In genomic region chr6:28772480-28773381, GRCh38 we compare ENCODE assay signal across 14 cellular contexts.
DNase-seq lines count a peak whose midpoint lies in the region; ATAC-seq and TF ChIP-seq lines count a peak whose summit lies in the region.
"Had no signal": no experiment of that assay in that cellular context is flagged by ENCODE, and none has a peak within 500 bp of the region (broad histone marks: within the 10 kb centered on the region; RNA-seq: fewer than 3 reads in every experiment).

No MANE protein-coding gene starts in this region.

- H3K4me1 ChIP-seq in HEK293 (ENCODE audit: control insufficient read depth, insufficient read depth, low read length) (peaks cover 19% of the 10 kb centered on the region), NT2/D1 (ENCODE audit: insufficient read depth, insufficient read length) (peaks cover 3% of the 10 kb centered on the region), upper lobe of right lung (no peaks in the 10 kb centered on the region)
- H3K4me1 ChIP-seq: prostate gland had no signal

- H3K4me3 ChIP-seq in HEK293 (ENCODE audit: low read depth, low read length) (no peak overlapping the region), NT2/D1 (ENCODE audit: insufficient read length, low read depth) (peak overlapping the region; percentile 28), upper lobe of right lung (no peak overlapping the region)
- H3K4me3 ChIP-seq: prostate gland had no signal

- H3K4me1 Mint-ChIP-seq in effector memory CD8-positive, alpha-beta T cell (ENCODE audit: low read depth in 2 of 2), result peaks cover 5 to 6% of the 10 kb centered on the region in 2 donors
- H3K4me1 Mint-ChIP-seq in nephron progenitor cell (peaks cover 93% of the 10 kb centered on the region), osteocyte (ENCODE audit: unreplicated experiment) (peaks cover 3% of the 10 kb centered on the region)

- H3K27me3 ChIP-seq in NT2/D1 (ENCODE audit: insufficient read depth, insufficient read length), result peaks cover 88% of the 10 kb centered on the region
- H3K27me3 ChIP-seq in upper lobe of right lung, result peaks cover 98% of the 10 kb centered on the region

- peak overlapping the region; percentile 6 to 30 for H3K4me3 Mint-ChIP-seq in effector memory CD8-positive, alpha-beta T cell
- H3K4me3 Mint-ChIP-seq in nephron progenitor cell (peak overlapping the region; percentile 92), osteocyte (ENCODE audit: unreplicated experiment) (no peak overlapping the region)

- peak overlapping the region in 1 of 2 donors; percentile 71 for H3K27ac Mint-ChIP-seq in effector memory CD8-positive, alpha-beta T cell
- H3K27ac Mint-ChIP-seq in nephron progenitor cell (peak overlapping the region; percentile 97), osteocyte (ENCODE audit: unreplicated experiment) (no peak overlapping the region)

- POLR2A ChIA-PET in HEK293 (lab: Yijun Ruan, JAX), result interaction anchor here (0.6 to 2.6 kb wide), 2 partner anchors 10 to 22 kb away, joined by 3 to 6 read pairs; no protein-coding TSS in a partner anchor

- no peak for ATAC-seq in effector memory CD8-positive, alpha-beta T cell (replicated peaks)
- ATAC-seq in upper lobe of right lung, result no peak
- ATAC-seq: left ventricle myocardium superior had no signal

- H3K27ac ChIP-seq in HEK293 (ENCODE audit: extremely low read depth, low read depth, low read length) (peak overlapping the region; percentile 1; the same call in 1 of the 2 replicates), upper lobe of right lung (no peak overlapping the region)
- H3K27ac ChIP-seq: prostate gland had no signal

- peaks cover 96 to 100% of the 10 kb centered on the region in 2 donors for H3K27me3 Mint-ChIP-seq in effector memory CD8-positive, alpha-beta T cell
- H3K27me3 Mint-ChIP-seq in nephron progenitor cell (ENCODE audit: low read depth, poor library complexity) (peaks cover 45% of the 10 kb centered on the region), osteocyte (ENCODE audit: unreplicated experiment) (peaks cover 84% of the 10 kb centered on the region)

- DNase-seq in NT2/D1 (ENCODE audit: low read depth, low spot score), result no peak
- no peak for DNase-seq in effector memory CD8-positive, alpha-beta T cell
- DNase-seq in nephron progenitor cell, result peak; percentile 41
- DNase-seq in HCEC 1CT, result no peak
- DNase-seq in osteocyte (ENCODE audit: extremely low spot score, unreplicated experiment), result no peak
- no peak for DNase-seq in upper lobe of right lung
- DNase-seq: amygdala; effector CD8-positive, alpha-beta T cell; left ventricle myocardium superior; NCI-H1436; NCI-H748 treated with DMSO at 0.1 percent for 48 hours; stimulated activated CD4-positive, alpha-beta T cell treated with anti-CD3 and anti-CD28 coated beads, Interleukin-4, amount 100 ng/mL, for 1 hour had no signal

- TF ChIP-seq CTCF in HEK293 (tag by site-specific recombination; IDR thresholded peaks at IDR 0.05) (no peak), nephron progenitor cell (IDR thresholded peaks at IDR 0.05) (no peak), osteocyte (IDR thresholded peaks at IDR 0.05) (no peak), upper lobe of right lung (IDR thresholded peaks at IDR 0.05) (no peak)

- H3K36me3 Mint-ChIP-seq in effector memory CD8-positive, alpha-beta T cell (ENCODE audit: insufficient read depth), result peaks cover 27% of the 10 kb centered on the region
- H3K36me3 Mint-ChIP-seq in nephron progenitor cell (ENCODE audit: low read depth), result no peaks in the 10 kb centered on the region
- no peaks in the 10 kb centered on the region for H3K36me3 Mint-ChIP-seq in osteocyte (ENCODE audit: unreplicated experiment)

- H3K9ac ChIP-seq in NT2/D1 (ENCODE audit: insufficient read length, low read depth), result peak overlapping the region; percentile 32

- peaks cover 9 to 25% of the 10 kb centered on the region in 2 donors for H3K9me3 Mint-ChIP-seq in effector memory CD8-positive, alpha-beta T cell
- no peaks in the 10 kb centered on the region for H3K9me3 Mint-ChIP-seq in nephron progenitor cell
- no peaks in the 10 kb centered on the region for H3K9me3 Mint-ChIP-seq in osteocyte (ENCODE audit: unreplicated experiment)

- intact Hi-C loops in upper lobe of right lung (cut with DNase I), result no loop called here

- H3K36me3 ChIP-seq in HEK293 (ENCODE audit: control insufficient read depth in 2 of 2, insufficient read depth in 1 of 2, low read length in 2 of 2), result peaks cover 0 to 4% of the 10 kb centered on the region in 2 experiments; a peak in 1 of 3 replicates
- no peaks in the 10 kb centered on the region for H3K36me3 ChIP-seq in NT2/D1 (ENCODE audit: insufficient read depth, insufficient read length, low read length)
- H3K36me3 ChIP-seq in upper lobe of right lung, result no peaks in the 10 kb centered on the region
- H3K36me3 ChIP-seq: prostate gland had no signal

- H3K9me3 ChIP-seq in HEK293 (ENCODE audit: control insufficient read depth, insufficient read depth, low read depth, low read length), result no peaks in the 10 kb centered on the region
- H3K9me3 ChIP-seq in NT2/D1 (ENCODE audit: insufficient read depth, low read length), result no peaks in the 10 kb centered on the region
- no peaks in the 10 kb centered on the region for H3K9me3 ChIP-seq in upper lobe of right lung
- H3K9me3 ChIP-seq: prostate gland had no signal

- CTCF ChIA-PET in HEK293 (lab: Yijun Ruan, JAX), result interaction anchor here (0.5 to 5.5 kb wide), 19 partner anchors 7 to 276 kb away, joined by 3 to 47 read pairs (median 5); no protein-coding TSS in a partner anchor

TF ChIP-seq in HEK293, 187 proteins besides CTCF, POLR2A, EP300 and RAD21:
- TF ChIP-seq GLI4 (tag by site-specific recombination; IDR thresholded peaks at IDR 0.05) (no peak), ZNF660 (tag by site-specific recombination; IDR thresholded peaks at IDR 0.05) (0 out of 2 replicates have a peak, but pooled peaks have one; percentile 45), MYNN (tag by site-specific recombination; IDR thresholded peaks at IDR 0.05; ENCODE audit: borderline replicate concordance) (peak; percentile 89), GLIS1 (tag by site-specific recombination; IDR thresholded peaks at IDR 0.05) (peak; percentile 39; the same call in 1 of the 2 replicates), ZNF335 (tag by site-specific recombination; conservative IDR thresholded peaks at IDR 0.05) (peak; percentile 83), INSM2 (tag by site-specific recombination; IDR thresholded peaks at IDR 0.05) (no peak)
